In genomic region chr1:168567568-168567967, GRCh38 we compare ENCODE assay signal across 23 cellular contexts. TPM values are rescaled to one million over a fixed set of nuclear protein-coding genes. Genes with fewer than 3 reads are reported as not detected.
DNase-seq lines count a peak whose midpoint lies in the region; ATAC-seq, FAIRE-seq and TF ChIP-seq lines count a peak whose summit lies in the region.
"Had no signal": no experiment of that assay in that cellular context is flagged by ENCODE, and none has a peak within 500 bp of the region (broad histone marks: within the 10 kb centered on the region; RNA-seq: fewer than 3 reads in every experiment).

No MANE protein-coding gene starts in this region.

- intact Hi-C loops in HepG2 (cut with micrococcal nuclease; ENCODE audit: unreplicated experiment) (no loop called here), right lobe of liver (cut with DNase I) (no loop called here), PC-9 (cut with micrococcal nuclease; ENCODE audit: unreplicated experiment) (no loop called here), K562 (cut with micrococcal nuclease) (no loop called here)

- no peak for TF ChIP-seq RAD21 in HepG2 (CRISPR knock-in tag; IDR thresholded peaks at IDR 0.05)
- TF ChIP-seq RAD21 in K562 (CRISPR knock-in tag; conservative IDR thresholded peaks at IDR 0.05 in 1 of 2, IDR thresholded peaks at IDR 0.05 in 1 of 2) = no peak

- TF ChIP-seq POLR2A in HepG2 (IDR thresholded peaks at IDR 0.05; ENCODE audit: insufficient read depth in 1 of 2, low read depth in 2 of 2, low read length in 2 of 2) = no peak
- no peak for TF ChIP-seq POLR2A in right lobe of liver (IDR thresholded peaks at IDR 0.05)
- no peak for TF ChIP-seq POLR2A in K562 (conservative IDR thresholded peaks at IDR 0.05)

- in situ Hi-C loops in HepG2 (cut with HindIII; ENCODE audit: extremely low pct_ligation_motif_present, low pct_unique_long_range_greater_than_20kb) = loop anchor here (5.0 kb wide), 1 partner anchor 125 kb away; no protein-coding TSS in a partner anchor
- in situ Hi-C loops in K562 (cut with MboI) = no loop called here

- POLR2A ChIA-PET in HepG2 (lab: Yijun Ruan, JAX) = no interaction called here
- POLR2A ChIA-PET in PC-9 (lab: Charles Lee; ENCODE audit: unreplicated experiment) = no interaction called here
- POLR2A ChIA-PET in K562 (lab: Yijun Ruan, JAX) = no interaction called here

- DNase-seq in HepG2 (ENCODE audit: low spot score) (no peak), right lobe of liver (no peak), PC-9 (no peak), K562 (ENCODE audit: extremely low read depth in 1 of 4, low spot score in 3 of 4) (no peak), medulla oblongata (ENCODE audit: extremely low spot score) (no peak), NCI-H2029 (lab: John Stamatoyannopoulos, UW) (no peak)
- DNase-seq: 8988T; ACHN; BE2C; Caco-2; Calu3; CD4-positive, alpha-beta T cell; CD8-positive, alpha-beta T cell; DMS79 treated with DMSO at 0.1 percent for 48 hours; GF-D8 had no signal

- no peaks in the 10 kb centered on the region for H3K27me3 ChIP-seq in HepG2 (ENCODE audit: control insufficient read depth in 1 of 2, insufficient read depth in 2 of 2, low read length in 2 of 2)
- H3K27me3 ChIP-seq in right lobe of liver = no peaks in the 10 kb centered on the region
- no peaks in the 10 kb centered on the region for H3K27me3 ChIP-seq in PC-9 (ENCODE audit: insufficient read depth, low read depth)
- H3K27me3 ChIP-seq in K562 (ENCODE audit: control insufficient read depth in 2 of 2, insufficient read depth in 2 of 2, low read length in 2 of 2) = peaks cover 0 to 3% of the 10 kb centered on the region in 2 experiments; a peak in 1 of 5 replicates
- H3K27me3 ChIP-seq: BLaER1 had no signal

- BruUV-seq in HepG2 (replicated peaks; lab: Mats Ljungman, UMichigan) (no TSS peak), PC-9 (replicated peaks; lab: Mats Ljungman, UMichigan) (no TSS peak), K562 (replicated peaks; lab: Mats Ljungman, UMichigan) (no TSS peak)

- H3K9me3 ChIP-seq in HepG2 (ENCODE audit: low read length) (no peaks in the 10 kb centered on the region), right lobe of liver (no peaks in the 10 kb centered on the region), PC-9 (ENCODE audit: insufficient read depth, low read depth) (no peaks in the 10 kb centered on the region), K562 (replicated peaks; ENCODE audit: control insufficient read depth, insufficient read depth, low read depth, low read length) (no peaks in the 10 kb centered on the region)
- H3K9me3 ChIP-seq: BE2C, BLaER1, Caco-2 had no signal

- H3K4me2 ChIP-seq in HepG2 (ENCODE audit: low read depth, low read length) (no peak overlapping the region), PC-9 (no peak overlapping the region), K562 (ENCODE audit: insufficient read depth, low read length) (no peak overlapping the region)
- H3K4me2 ChIP-seq: BLaER1 had no signal

- H3K4me1 ChIP-seq in HepG2 (ENCODE audit: insufficient read depth, low read length) (peaks cover 16% of the 10 kb centered on the region; the same call in 1 of the 2 replicates), right lobe of liver (no peaks in the 10 kb centered on the region), PC-9 (replicated peaks; ENCODE audit: insufficient read depth) (no peaks in the 10 kb centered on the region), K562 (replicated peaks in 1 of 2; ENCODE audit: control insufficient read depth in 2 of 2, insufficient read depth in 2 of 2, low read length in 2 of 2) (no peaks in the 10 kb centered on the region)
- H3K4me1 ChIP-seq: BE2C, BLaER1 had no signal

- H3K9ac ChIP-seq in HepG2 (ENCODE audit: insufficient read depth, low read depth, low read length) (no peak overlapping the region), K562 (ENCODE audit: insufficient read depth in 1 of 2, low read depth in 2 of 2, low read length in 2 of 2) (no peak overlapping the region)
- H3K9ac ChIP-seq: BLaER1 had no signal

- H3K27ac ChIP-seq in HepG2 (ENCODE audit: extremely low read length, insufficient read depth, low read length) (no peak overlapping the region), right lobe of liver (no peak overlapping the region), PC-9 (no peak overlapping the region), K562 (ENCODE audit: extremely low read depth, low read depth, low read length) (no peak overlapping the region)
- H3K27ac ChIP-seq: BLaER1, C4-2B had no signal

- no peaks in the 10 kb centered on the region for H3K9me2 ChIP-seq in PC-9 (ENCODE audit: insufficient read depth)

- CTCF ChIA-PET in HepG2 (lab: Yijun Ruan, JAX; ENCODE audit: low intra/inter-chr PET ratio, low total read pairs) = no interaction called here
- CTCF ChIA-PET in PC-9 (lab: Charles Lee) = no interaction called here
- CTCF ChIA-PET in K562 (lab: Yijun Ruan, JAX; ENCODE audit: low intra/inter-chr PET ratio) = no interaction called here

- no peaks in the 10 kb centered on the region for H3K9me1 ChIP-seq in K562 (ENCODE audit: control insufficient read depth, insufficient read depth, low read length)

- H3K36me3 ChIP-seq in HepG2 (replicated peaks in 1 of 2; ENCODE audit: control insufficient read depth in 1 of 2, insufficient read depth in 2 of 2, low read length in 2 of 2) (no peaks in the 10 kb centered on the region), right lobe of liver (no peaks in the 10 kb centered on the region), PC-9 (ENCODE audit: low read depth) (no peaks in the 10 kb centered on the region), K562 (ENCODE audit: control insufficient read depth, insufficient read depth, low read length) (no peaks in the 10 kb centered on the region)
- H3K36me3 ChIP-seq: BE2C, BLaER1 had no signal

- H3K4me3 ChIP-seq in HepG2 (replicated peaks in 1 of 3; ENCODE audit: insufficient read depth in 1 of 3, low read depth in 2 of 3, low read length in 3 of 3) = no peak overlapping the region
- no peak overlapping the region for H3K4me3 ChIP-seq in right lobe of liver
- no peak overlapping the region for H3K4me3 ChIP-seq in PC-9
- no peak overlapping the region for H3K4me3 ChIP-seq in K562
- H3K4me3 ChIP-seq: BLaER1 had no signal

- TF ChIP-seq CTCF in HepG2 (CRISPR knock-in tag; IDR thresholded peaks at IDR 0.05) (no peak), right lobe of liver (IDR thresholded peaks at IDR 0.05) (no peak), PC-9 (conservative IDR thresholded peaks at IDR 0.05) (no peak), K562 (IDR thresholded peaks at IDR 0.05 in 2 of 3, conservative IDR thresholded peaks at IDR 0.05 in 1 of 3; ENCODE audit: insufficient read depth in 2 of 3, low read depth in 1 of 3, low read length in 3 of 3) (no peak)

- H2AFZ ChIP-seq in HepG2 (ENCODE audit: low read length) = no peak overlapping the region
- H2AFZ ChIP-seq in PC-9 = 0 out of 2 replicates have a peak overlapping the region, but pooled peaks have one; percentile 26
- H2AFZ ChIP-seq in K562 (ENCODE audit: low read depth, low read length) = no peak overlapping the region

- H4K20me1 ChIP-seq in HepG2 (ENCODE audit: insufficient read depth, low read length) = no peaks in the 10 kb centered on the region
- no peaks in the 10 kb centered on the region for H4K20me1 ChIP-seq in PC-9 (ENCODE audit: insufficient read depth)
- H4K20me1 ChIP-seq in K562 (replicated peaks; ENCODE audit: control insufficient read depth, insufficient read depth, low read length) = no peaks in the 10 kb centered on the region
- H4K20me1 ChIP-seq: BLaER1 had no signal

- ATAC-seq in HepG2 (no peak), right lobe of liver (no peak), K562 (no peak)
- ATAC-seq: CD8-positive, alpha-beta T cell had no signal

- H3K79me2 ChIP-seq in HepG2 (ENCODE audit: insufficient read depth, low read length) (no peaks in the 10 kb centered on the region), PC-9 (ENCODE audit: low read depth) (no peaks in the 10 kb centered on the region), K562 (ENCODE audit: control insufficient read depth, insufficient read depth, low read length) (no peaks in the 10 kb centered on the region)

- FAIRE-seq in HepG2 (lab: Jason Lieb, UNC) (no peak), K562 (lab: Jason Lieb, UNC) (no peak)
- FAIRE-seq: A204.1, G401.6, GM12892, GM18507 had no signal

- 95% methylated on average over 3 of the region's 3 CpGs for whole genome bisulfite sequencing in HepG2 (ENCODE audit: low lambda C conversion rate)
- 93% methylated on average over 3 of the region's 3 CpGs for WGBS in right lobe of liver (ENCODE audit: insufficient coverage, low coverage, low lambda C conversion rate, missing lambda C conversion rate)
- 2% methylated on average over 3 of the region's 3 CpGs for WGBS in K562 (ENCODE audit: insufficient coverage, low coverage, missing lambda C conversion rate)

- no peaks in the 10 kb centered on the region for H3F3A ChIP-seq in PC-9 (ENCODE audit: insufficient read depth, low read depth)

- TF ChIP-seq EP300 in HepG2 (IDR thresholded peaks at IDR 0.05; ENCODE audit: low read depth in 2 of 2, low read length in 2 of 2) = no peak
- TF ChIP-seq EP300 in HepG2 (CRISPR knock-in tag; IDR thresholded peaks at IDR 0.05; ENCODE audit: borderline replicate concordance) = no peak
- TF ChIP-seq EP300 in K562 (IDR thresholded peaks at IDR 0.05; ENCODE audit: low read length) = no peak

RNA-seq across cellular contexts. Expression of gene XCL1, which starts 8.8 kb away (rescaled TPM):
- total RNA-seq in HepG2 (2016; rRNA removed; fragmentation: Illumina TruSeq; extraction: Trizol) = 0.90 and 2.5 TPM in 2 replicates
- 1.3 and 1.5 TPM in 2 replicates for total RNA-seq in HepG2 (2016; cell fraction: cytosol; rRNA removed; fragmentation: Illumina TruSeq; extraction: Trizol; ENCODE audit: low read depth)
- total RNA-seq in HepG2 (2016; cell fraction: insoluble cytoplasmic fraction; rRNA removed; fragmentation: Illumina TruSeq; extraction: Trizol) = 1.6 and 1.8 TPM in 2 replicates
- 1.2 and 1.8 TPM in 2 replicates for total RNA-seq in HepG2 (2016; cell fraction: membrane; rRNA removed; fragmentation: Illumina TruSeq; extraction: Trizol)
- 3.9 and 4.0 TPM in 2 replicates for total RNA-seq in HepG2 (2016; cell fraction: nucleus; rRNA removed; fragmentation: Illumina TruSeq; extraction: Trizol)
- polyA plus RNA-seq in HepG2 (2011; rRNA removed) = 7.6 and 9.4 TPM in 2 replicates
- 1.5 and 1.6 TPM in 2 replicates for polyA plus RNA-seq in HepG2 (2011; cell fraction: cytosol; rRNA removed)
- polyA plus RNA-seq in HepG2 (2011; cell fraction: nucleus; rRNA removed) = 24.4 and 25.3 TPM in 2 replicates
- 4.1 and 4.2 TPM in 2 replicates for polyA plus RNA-seq in HepG2 (2012)
- 0.75 and 1.1 TPM in 2 replicates for polyA plus RNA-seq in HepG2 (2016; cell fraction: cytosol; fragmentation: Illumina TruSeq; extraction: Trizol; ENCODE audit: low read depth)
- 0.89 and 1.1 TPM in 2 replicates for polyA plus RNA-seq in HepG2 (2016; cell fraction: insoluble cytoplasmic fraction; fragmentation: Illumina TruSeq; extraction: Trizol; ENCODE audit: low read depth)
- polyA plus RNA-seq in HepG2 (2016; cell fraction: membrane; fragmentation: Illumina TruSeq; extraction: Trizol; ENCODE audit: low read depth) = 1.0 and 1.3 TPM in 2 replicates
- 14.2 and 14.3 TPM in 2 replicates for polyA plus RNA-seq in HepG2 (2016; cell fraction: nucleus; fragmentation: Illumina TruSeq; extraction: Trizol; ENCODE audit: insufficient read depth, low read depth)
- 0.70 and 2.1 TPM in 2 replicates for polyA minus RNA-seq in HepG2 (2011; rRNA and poly(A)+ RNA removed; ENCODE audit: low replicate concordance)
- polyA minus RNA-seq in HepG2 (2011; cell fraction: cytosol; rRNA and poly(A)+ RNA removed) = 0.59 TPM in 1 of 2 replicates, not detected in the other
- polyA minus RNA-seq in HepG2 (2011; cell fraction: nucleus; rRNA and poly(A)+ RNA removed) = 4.6 and 6.7 TPM in 2 replicates
- under 1 TPM in 3 of 6 experiments, not detected in 3; 0.13 to 0.44 (median 0.22) TPM for total RNA-seq in right lobe of liver
- not detected in 2 replicates for total RNA-seq in PC-9 (2021)
- total RNA-seq in K562 (2011; cell fraction: chromatin; rRNA removed; ENCODE audit: low replicate concordance) = not detected in 2 replicates
- not detected in 2 replicates for total RNA-seq in K562 (2011; cell fraction: nucleolus; rRNA removed)
- 0.29 TPM in 1 of 2 replicates, not detected in the other for total RNA-seq in K562 (2011; cell fraction: nucleoplasm; rRNA removed)
- not detected in 2 replicates for total RNA-seq in K562 (2014; rRNA removed)
- total RNA-seq in K562 (2014; rRNA removed; fragmentation: Illumina TruSeq; extraction: Trizol) = not detected in 2 replicates
- not detected in 2 replicates for total RNA-seq in K562 (2015; rRNA removed; fragmentation: Illumina TruSeq; extraction: Trizol)
- not detected in 2 replicates for total RNA-seq in K562 (2021)
- not detected in 2 replicates for polyA plus RNA-seq in K562 (2011; rRNA removed)
- not detected in 2 replicates for polyA plus RNA-seq in K562 (2011; cell fraction: cytosol; rRNA removed)
- polyA plus RNA-seq in K562 (2011; cell fraction: nucleus; rRNA removed) = 1.7 TPM in 1 of 2 replicates, not detected in the other
- polyA plus RNA-seq in K562 (2012) = 0.14 TPM in 1 of 2 replicates, not detected in the other
- polyA plus RNA-seq in K562 (2014; fragmentation: Illumina TruSeq; extraction: Trizol) = 0.09 TPM in 1 of 2 replicates, not detected in the other
- under 1 TPM; 0.06 TPM for polyA plus RNA-seq in K562 (2014; fragmentation: Nextera tagmentation; extraction: Ambion mirVana)
- polyA plus RNA-seq in K562 (2014; rRNA removed) = not detected in 2 replicates
- 0.18 TPM in 1 of 2 replicates, not detected in the other for polyA minus RNA-seq in K562 (2011; rRNA and poly(A)+ RNA removed)
- not detected in 2 replicates for polyA minus RNA-seq in K562 (2011; cell fraction: cytosol; rRNA and poly(A)+ RNA removed)
- not detected in 2 replicates for polyA minus RNA-seq in K562 (2011; cell fraction: nucleus; rRNA and poly(A)+ RNA removed)
- total RNA-seq: A673, Calu3 had no signal
- polyA plus RNA-seq: AG04450 had no signal

RNA-seq across cellular contexts. Expression of gene XCL2, which starts 23.8 kb away (rescaled TPM):
- not detected in 2 replicates for total RNA-seq in HepG2 (2016; rRNA removed; fragmentation: Illumina TruSeq; extraction: Trizol)
- total RNA-seq in HepG2 (2016; cell fraction: cytosol; rRNA removed; fragmentation: Illumina TruSeq; extraction: Trizol; ENCODE audit: low read depth) = not detected in 2 replicates
- not detected in 2 replicates for total RNA-seq in HepG2 (2016; cell fraction: insoluble cytoplasmic fraction; rRNA removed; fragmentation: Illumina TruSeq; extraction: Trizol)
- total RNA-seq in HepG2 (2016; cell fraction: membrane; rRNA removed; fragmentation: Illumina TruSeq; extraction: Trizol) = not detected in 2 replicates
- not detected in 2 replicates for total RNA-seq in HepG2 (2016; cell fraction: nucleus; rRNA removed; fragmentation: Illumina TruSeq; extraction: Trizol)
- 0.50 TPM in 1 of 2 replicates, not detected in the other for polyA plus RNA-seq in HepG2 (2011; rRNA removed)
- polyA plus RNA-seq in HepG2 (2011; cell fraction: cytosol; rRNA removed) = 0.22 TPM in 1 of 2 replicates, not detected in the other
- 0.40 TPM in 1 of 2 replicates, not detected in the other for polyA plus RNA-seq in HepG2 (2011; cell fraction: nucleus; rRNA removed)
- not detected in 2 replicates for polyA plus RNA-seq in HepG2 (2012)
- not detected in 2 replicates for polyA plus RNA-seq in HepG2 (2016; cell fraction: cytosol; fragmentation: Illumina TruSeq; extraction: Trizol; ENCODE audit: low read depth)
- polyA plus RNA-seq in HepG2 (2016; cell fraction: insoluble cytoplasmic fraction; fragmentation: Illumina TruSeq; extraction: Trizol; ENCODE audit: low read depth) = not detected in 2 replicates
- polyA plus RNA-seq in HepG2 (2016; cell fraction: membrane; fragmentation: Illumina TruSeq; extraction: Trizol; ENCODE audit: low read depth) = not detected in 2 replicates
- polyA plus RNA-seq in HepG2 (2016; cell fraction: nucleus; fragmentation: Illumina TruSeq; extraction: Trizol; ENCODE audit: insufficient read depth, low read depth) = not detected in 2 replicates
- not detected in 2 replicates for polyA minus RNA-seq in HepG2 (2011; rRNA and poly(A)+ RNA removed; ENCODE audit: low replicate concordance)
- not detected in 2 replicates for polyA minus RNA-seq in HepG2 (2011; cell fraction: cytosol; rRNA and poly(A)+ RNA removed)
- not detected in 2 replicates for polyA minus RNA-seq in HepG2 (2011; cell fraction: nucleus; rRNA and poly(A)+ RNA removed)
- total RNA-seq in right lobe of liver = 1 to 10 TPM in 2 of 6 experiments, not detected in 4; 1.4 to 1.6 TPM
- total RNA-seq in PC-9 (2021) = not detected in 2 replicates
- not detected in 2 replicates for total RNA-seq in K562 (2011; cell fraction: chromatin; rRNA removed; ENCODE audit: low replicate concordance)
- total RNA-seq in K562 (2011; cell fraction: nucleolus; rRNA removed) = not detected in 2 replicates
- not detected in 2 replicates for total RNA-seq in K562 (2011; cell fraction: nucleoplasm; rRNA removed)
- not detected in 2 replicates for total RNA-seq in K562 (2014; rRNA removed)
- not detected in 2 replicates for total RNA-seq in K562 (2014; rRNA removed; fragmentation: Illumina TruSeq; extraction: Trizol)
- not detected in 2 replicates for total RNA-seq in K562 (2015; rRNA removed; fragmentation: Illumina TruSeq; extraction: Trizol)
- not detected in 2 replicates for total RNA-seq in K562 (2021)
- not detected in 2 replicates for polyA plus RNA-seq in K562 (2011; rRNA removed)
- polyA plus RNA-seq in K562 (2011; cell fraction: cytosol; rRNA removed) = not detected in 2 replicates
- not detected in 2 replicates for polyA plus RNA-seq in K562 (2011; cell fraction: nucleus; rRNA removed)
- polyA plus RNA-seq in K562 (2012) = not detected in 2 replicates
- not detected in 2 replicates for polyA plus RNA-seq in K562 (2014; fragmentation: Illumina TruSeq; extraction: Trizol)
- polyA plus RNA-seq in K562 (2014; fragmentation: Nextera tagmentation; extraction: Ambion mirVana) = not detected
- polyA plus RNA-seq in K562 (2014; rRNA removed) = not detected in 2 replicates
- not detected in 2 replicates for polyA minus RNA-seq in K562 (2011; rRNA and poly(A)+ RNA removed)
- polyA minus RNA-seq in K562 (2011; cell fraction: cytosol; rRNA and poly(A)+ RNA removed) = not detected in 2 replicates
- not detected in 2 replicates for polyA minus RNA-seq in K562 (2011; cell fraction: nucleus; rRNA and poly(A)+ RNA removed)
- total RNA-seq: A673; Caco-2; Calu3; CD4-positive, alpha-beta T cell had no signal
- polyA plus RNA-seq: AG04450 had no signal
